In the genomic region with DNA sequence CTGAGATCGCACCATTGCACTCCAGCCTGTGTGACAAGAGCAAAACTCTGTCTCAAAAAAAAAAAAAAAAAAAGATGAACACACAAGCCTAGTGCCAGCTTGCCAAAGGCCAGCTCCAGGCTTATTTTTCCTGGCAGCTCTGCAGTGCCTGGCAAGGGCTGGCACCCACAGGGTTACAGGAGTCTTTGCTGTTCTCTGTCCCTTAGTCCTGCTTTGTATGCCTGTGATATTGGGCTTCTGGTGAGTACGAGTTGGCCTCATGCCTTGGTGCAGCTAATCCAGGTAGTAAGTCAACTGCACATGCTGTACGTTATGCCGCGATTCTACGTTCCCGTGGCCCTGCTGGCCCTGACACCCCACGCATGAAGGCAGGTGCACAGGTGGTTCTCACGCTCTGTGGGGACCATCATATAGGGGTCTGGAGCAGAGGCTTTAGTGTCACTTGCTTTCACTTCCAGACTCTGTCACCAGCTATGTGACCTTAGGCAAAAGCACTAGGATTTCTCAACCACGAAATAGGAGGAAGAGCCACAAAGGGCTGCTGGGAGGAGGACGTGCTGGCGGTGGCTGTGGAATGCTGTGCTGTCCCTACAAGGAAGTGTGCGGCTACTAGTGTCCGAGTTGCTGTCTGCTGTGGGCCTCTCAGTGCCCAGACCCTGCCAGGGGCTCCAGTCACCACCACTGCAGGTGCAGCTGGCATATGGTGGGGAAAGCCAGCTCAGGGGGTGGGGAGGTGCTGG, we compare ENCODE assay signal across 2 cellular contexts.
TF ChIP-seq lines count a peak whose summit lies in the region.

No MANE protein-coding gene starts in this region.

TF ChIP-seq in liver, 16 proteins besides CTCF, POLR2A, EP300 and RAD21:
- TF ChIP-seq GABPA (IDR thresholded peaks at IDR 0.05 in 1 of 2, conservative IDR thresholded peaks at IDR 0.05 in 1 of 2) (no peak), RXRA (IDR thresholded peaks at IDR 0.05) (peak; percentile 74 to 76), FOXA1 (IDR thresholded peaks at IDR 0.05) (no peak), YY1 (IDR thresholded peaks at IDR 0.05) (peak; percentile 69), ATF3 (IDR thresholded peaks at IDR 0.05) (no peak), FOXA2 (IDR thresholded peaks at IDR 0.05) (no peak), EGR1 (IDR thresholded peaks at IDR 0.05; ENCODE audit: low read depth in 2 of 2) (no peak), NR2F2 (IDR thresholded peaks at IDR 0.05) (peak; percentile 30), TAF1 (conservative IDR thresholded peaks at IDR 0.05) (no peak), HNF4G (IDR thresholded peaks at IDR 0.05) (no peak), HNF4A (conservative IDR thresholded peaks at IDR 0.05) (peak; percentile 74 to 76), SP1 (IDR thresholded peaks at IDR 0.05) (peak; percentile 94), JUND (IDR thresholded peaks at IDR 0.05) (peak in 1 of 2 donors; percentile 39)
- TF ChIP-seq, protein P1, sequence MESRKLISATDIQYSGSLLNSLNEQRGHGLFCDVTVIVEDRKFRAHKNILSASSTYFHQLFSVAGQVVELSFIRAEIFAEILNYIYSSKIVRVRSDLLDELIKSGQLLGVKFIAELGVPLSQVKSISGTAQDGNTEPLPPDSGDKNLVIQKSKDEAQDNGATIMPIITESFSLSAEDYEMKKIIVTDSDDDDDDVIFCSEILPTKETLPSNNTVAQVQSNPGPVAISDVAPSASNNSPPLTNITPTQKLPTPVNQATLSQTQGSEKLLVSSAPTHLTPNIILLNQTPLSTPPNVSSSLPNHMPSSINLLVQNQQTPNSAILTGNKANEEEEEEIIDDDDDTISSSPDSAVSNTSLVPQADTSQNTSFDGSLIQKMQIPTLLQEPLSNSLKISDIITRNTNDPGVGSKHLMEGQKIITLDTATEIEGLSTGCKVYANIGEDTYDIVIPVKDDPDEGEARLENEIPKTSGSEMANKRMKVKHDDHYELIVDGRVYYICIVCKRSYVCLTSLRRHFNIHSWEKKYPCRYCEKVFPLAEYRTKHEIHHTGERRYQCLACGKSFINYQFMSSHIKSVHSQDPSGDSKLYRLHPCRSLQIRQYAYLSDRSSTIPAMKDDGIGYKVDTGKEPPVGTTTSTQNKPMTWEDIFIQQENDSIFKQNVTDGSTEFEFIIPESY (IDR thresholded peaks at IDR 0.05) = no peak
- TF ChIP-seq, protein P2, sequence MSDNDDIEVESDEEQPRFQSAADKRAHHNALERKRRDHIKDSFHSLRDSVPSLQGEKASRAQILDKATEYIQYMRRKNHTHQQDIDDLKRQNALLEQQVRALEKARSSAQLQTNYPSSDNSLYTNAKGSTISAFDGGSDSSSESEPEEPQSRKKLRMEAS (IDR thresholded peaks at IDR 0.05) = peak; percentile 45
- TF ChIP-seq, protein P3, sequence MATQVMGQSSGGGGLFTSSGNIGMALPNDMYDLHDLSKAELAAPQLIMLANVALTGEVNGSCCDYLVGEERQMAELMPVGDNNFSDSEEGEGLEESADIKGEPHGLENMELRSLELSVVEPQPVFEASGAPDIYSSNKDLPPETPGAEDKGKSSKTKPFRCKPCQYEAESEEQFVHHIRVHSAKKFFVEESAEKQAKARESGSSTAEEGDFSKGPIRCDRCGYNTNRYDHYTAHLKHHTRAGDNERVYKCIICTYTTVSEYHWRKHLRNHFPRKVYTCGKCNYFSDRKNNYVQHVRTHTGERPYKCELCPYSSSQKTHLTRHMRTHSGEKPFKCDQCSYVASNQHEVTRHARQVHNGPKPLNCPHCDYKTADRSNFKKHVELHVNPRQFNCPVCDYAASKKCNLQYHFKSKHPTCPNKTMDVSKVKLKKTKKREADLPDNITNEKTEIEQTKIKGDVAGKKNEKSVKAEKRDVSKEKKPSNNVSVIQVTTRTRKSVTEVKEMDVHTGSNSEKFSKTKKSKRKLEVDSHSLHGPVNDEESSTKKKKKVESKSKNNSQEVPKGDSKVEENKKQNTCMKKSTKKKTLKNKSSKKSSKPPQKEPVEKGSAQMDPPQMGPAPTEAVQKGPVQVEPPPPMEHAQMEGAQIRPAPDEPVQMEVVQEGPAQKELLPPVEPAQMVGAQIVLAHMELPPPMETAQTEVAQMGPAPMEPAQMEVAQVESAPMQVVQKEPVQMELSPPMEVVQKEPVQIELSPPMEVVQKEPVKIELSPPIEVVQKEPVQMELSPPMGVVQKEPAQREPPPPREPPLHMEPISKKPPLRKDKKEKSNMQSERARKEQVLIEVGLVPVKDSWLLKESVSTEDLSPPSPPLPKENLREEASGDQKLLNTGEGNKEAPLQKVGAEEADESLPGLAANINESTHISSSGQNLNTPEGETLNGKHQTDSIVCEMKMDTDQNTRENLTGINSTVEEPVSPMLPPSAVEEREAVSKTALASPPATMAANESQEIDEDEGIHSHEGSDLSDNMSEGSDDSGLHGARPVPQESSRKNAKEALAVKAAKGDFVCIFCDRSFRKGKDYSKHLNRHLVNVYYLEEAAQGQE (IDR thresholded peaks at IDR 0.05) = peak; percentile 28
TF ChIP-seq in liver: peak in this region for 8.

TF ChIP-seq in HepG2, 621 proteins besides CTCF, POLR2A, EP300 and RAD21:
- no peak for TF ChIP-seq DR1 (CRISPR knock-in tag; IDR thresholded peaks at IDR 0.05)
- TF ChIP-seq, protein P4, sequence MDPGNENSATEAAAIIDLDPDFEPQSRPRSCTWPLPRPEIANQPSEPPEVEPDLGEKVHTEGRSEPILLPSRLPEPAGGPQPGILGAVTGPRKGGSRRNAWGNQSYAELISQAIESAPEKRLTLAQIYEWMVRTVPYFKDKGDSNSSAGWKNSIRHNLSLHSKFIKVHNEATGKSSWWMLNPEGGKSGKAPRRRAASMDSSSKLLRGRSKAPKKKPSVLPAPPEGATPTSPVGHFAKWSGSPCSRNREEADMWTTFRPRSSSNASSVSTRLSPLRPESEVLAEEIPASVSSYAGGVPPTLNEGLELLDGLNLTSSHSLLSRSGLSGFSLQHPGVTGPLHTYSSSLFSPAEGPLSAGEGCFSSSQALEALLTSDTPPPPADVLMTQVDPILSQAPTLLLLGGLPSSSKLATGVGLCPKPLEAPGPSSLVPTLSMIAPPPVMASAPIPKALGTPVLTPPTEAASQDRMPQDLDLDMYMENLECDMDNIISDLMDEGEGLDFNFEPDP (CRISPR knock-in tag; conservative IDR thresholded peaks at IDR 0.05) = no peak
- TF ChIP-seq ARNT2 (CRISPR knock-in tag; IDR thresholded peaks at IDR 0.05; ENCODE audit: low read depth) = no peak
- no peak for TF ChIP-seq HIVEP1 (CRISPR knock-in tag; IDR thresholded peaks at IDR 0.05)
- no peak for TF ChIP-seq MNT (IDR thresholded peaks at IDR 0.05)
- no peak for TF ChIP-seq NFYB (CRISPR knock-in tag; IDR thresholded peaks at IDR 0.05)
- TF ChIP-seq, protein P5, sequence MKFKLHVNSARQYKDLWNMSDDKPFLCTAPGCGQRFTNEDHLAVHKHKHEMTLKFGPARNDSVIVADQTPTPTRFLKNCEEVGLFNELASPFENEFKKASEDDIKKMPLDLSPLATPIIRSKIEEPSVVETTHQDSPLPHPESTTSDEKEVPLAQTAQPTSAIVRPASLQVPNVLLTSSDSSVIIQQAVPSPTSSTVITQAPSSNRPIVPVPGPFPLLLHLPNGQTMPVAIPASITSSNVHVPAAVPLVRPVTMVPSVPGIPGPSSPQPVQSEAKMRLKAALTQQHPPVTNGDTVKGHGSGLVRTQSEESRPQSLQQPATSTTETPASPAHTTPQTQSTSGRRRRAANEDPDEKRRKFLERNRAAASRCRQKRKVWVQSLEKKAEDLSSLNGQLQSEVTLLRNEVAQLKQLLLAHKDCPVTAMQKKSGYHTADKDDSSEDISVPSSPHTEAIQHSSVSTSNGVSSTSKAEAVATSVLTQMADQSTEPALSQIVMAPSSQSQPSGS (CRISPR knock-in tag; IDR thresholded peaks at IDR 0.05) = no peak
- TF ChIP-seq RCOR2 (CRISPR knock-in tag; IDR thresholded peaks at IDR 0.05) = no peak
- TF ChIP-seq EEA1 (CRISPR knock-in tag; IDR thresholded peaks at IDR 0.05; ENCODE audit: borderline replicate concordance) = no peak
- TF ChIP-seq ZNF292 (CRISPR knock-in tag; IDR thresholded peaks at IDR 0.05; ENCODE audit: borderline replicate concordance, low read depth) = no peak
TF ChIP-seq in HepG2: peak in this region for 0.
